ENCODE assay signal across 1 cellular context in the genomic region with DNA sequence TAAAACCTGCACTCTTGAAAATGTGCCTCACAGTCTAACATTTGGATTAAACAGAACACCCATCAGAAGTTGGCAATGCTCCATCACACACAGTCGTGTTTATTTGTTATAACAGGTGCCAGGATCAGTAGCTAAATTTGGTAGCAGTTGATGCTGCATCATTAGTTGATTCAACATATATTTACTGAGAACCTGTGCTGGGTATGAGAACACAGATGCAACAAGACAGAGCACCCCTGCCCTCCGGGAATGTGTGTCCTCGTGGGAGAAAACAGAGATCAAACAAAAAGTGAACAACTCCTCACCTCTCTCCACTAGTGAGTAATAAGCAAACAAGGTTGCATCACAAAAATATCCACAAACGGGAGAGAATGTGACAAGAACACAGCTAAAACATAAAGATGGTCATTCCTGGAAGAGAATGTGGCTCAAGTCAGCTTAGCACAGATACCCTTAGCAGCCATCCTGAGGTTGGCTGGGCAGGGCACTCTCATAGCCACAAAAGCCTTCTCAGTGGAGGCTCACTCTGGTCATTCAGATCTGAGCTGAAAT.
TF ChIP-seq lines count a peak whose summit lies in the region.

No MANE protein-coding gene starts in this region.

TF ChIP-seq in HEK293, 187 proteins besides CTCF, POLR2A, EP300 and RAD21 (continued from another document and continues in another):
- TF ChIP-seq ZNF280D (tag by site-specific recombination; IDR thresholded peaks at IDR 0.05) (no peak), ATF2 (tag by site-specific recombination; IDR thresholded peaks at IDR 0.05; ENCODE audit: low read depth) (no peak), ZNF701 (tag by site-specific recombination; IDR thresholded peaks at IDR 0.05) (no peak), ZSCAN18 (tag by site-specific recombination; IDR thresholded peaks at IDR 0.05) (no peak), KLF7 (tag by site-specific recombination; IDR thresholded peaks at IDR 0.05; ENCODE audit: borderline replicate concordance) (no peak), ZNF132 (tag by site-specific recombination; IDR thresholded peaks at IDR 0.05; ENCODE audit: borderline replicate concordance) (no peak), ZNF596 (tag by site-specific recombination; IDR thresholded peaks at IDR 0.05) (0 out of 2 replicates have a peak, but pooled peaks have one; percentile 44), ZNF518A (tag by site-specific recombination; conservative IDR thresholded peaks at IDR 0.05; ENCODE audit: low read depth) (no peak), ZNF791 (tag by site-specific recombination; IDR thresholded peaks at IDR 0.05) (no peak), ZNF24 (tag by site-specific recombination; IDR thresholded peaks at IDR 0.05) (no peak), SETDB1 (IDR thresholded peaks at IDR 0.05; ENCODE audit: insufficient read length, low read length) (no peak), SCRT1 (tag by site-specific recombination; IDR thresholded peaks at IDR 0.05; ENCODE audit: borderline replicate concordance) (0 out of 2 replicates have a peak, but pooled peaks have one; percentile 49), SCRT2 (tag by site-specific recombination; IDR thresholded peaks at IDR 0.05) (peak; percentile 94), SP7 (tag by site-specific recombination; IDR thresholded peaks at IDR 0.05) (no peak), ZNF133 (tag by site-specific recombination; IDR thresholded peaks at IDR 0.05) (no peak), ZNF302 (tag by site-specific recombination; IDR thresholded peaks at IDR 0.05; ENCODE audit: low read depth) (no peak), ZFP37 (tag by site-specific recombination; IDR thresholded peaks at IDR 0.05) (0 out of 2 replicates have a peak, but pooled peaks have one; percentile 12), GLI4 (tag by site-specific recombination; IDR thresholded peaks at IDR 0.05) (no peak), REPIN1 (tag by site-specific recombination; IDR thresholded peaks at IDR 0.05; ENCODE audit: low read depth) (no peak), KLF10 (tag by site-specific recombination; IDR thresholded peaks at IDR 0.05) (no peak), ZNF37A (tag by site-specific recombination; IDR thresholded peaks at IDR 0.05) (no peak), ZNF544 (tag by site-specific recombination; IDR thresholded peaks at IDR 0.05) (no peak), ZBTB10 (tag by site-specific recombination; IDR thresholded peaks at IDR 0.05) (no peak), ZNF645 (tag by site-specific recombination; IDR thresholded peaks at IDR 0.05) (no peak), BCL11B (tag by site-specific recombination; IDR thresholded peaks at IDR 0.05; ENCODE audit: low read depth) (no peak), ZNF580 (tag by site-specific recombination; IDR thresholded peaks at IDR 0.05) (0 out of 2 replicates have a peak, but pooled peaks have one; percentile 40), ZNF549 (tag by site-specific recombination; IDR thresholded peaks at IDR 0.05) (no peak), ZNF366 (tag by site-specific recombination; conservative IDR thresholded peaks at IDR 0.05) (peak; percentile 50; the same call in 1 of the 2 replicates), HOXC10 (CRISPR knock-in tag; IDR thresholded peaks at IDR 0.05) (no peak), ZBTB26 (tag by site-specific recombination; optimal IDR thresholded peaks at IDR 0.05) (no peak), ZNF558 (tag by site-specific recombination; IDR thresholded peaks at IDR 0.05) (peak; percentile 91), ZNF239 (tag by site-specific recombination; IDR thresholded peaks at IDR 0.05) (no peak), ZNF776 (tag by site-specific recombination; IDR thresholded peaks at IDR 0.05; ENCODE audit: borderline replicate concordance) (no peak), ZNF768 (tag by site-specific recombination; IDR thresholded peaks at IDR 0.05) (0 out of 2 replicates have a peak, but pooled peaks have one; percentile 0), ZNF747 (tag by site-specific recombination; IDR thresholded peaks at IDR 0.05) (no peak), ZNF146 (tag by site-specific recombination; IDR thresholded peaks at IDR 0.05) (no peak), ZNF76 (tag by site-specific recombination; IDR thresholded peaks at IDR 0.05; ENCODE audit: borderline replicate concordance, low read depth) (no peak)
- TF ChIP-seq, protein P1, sequence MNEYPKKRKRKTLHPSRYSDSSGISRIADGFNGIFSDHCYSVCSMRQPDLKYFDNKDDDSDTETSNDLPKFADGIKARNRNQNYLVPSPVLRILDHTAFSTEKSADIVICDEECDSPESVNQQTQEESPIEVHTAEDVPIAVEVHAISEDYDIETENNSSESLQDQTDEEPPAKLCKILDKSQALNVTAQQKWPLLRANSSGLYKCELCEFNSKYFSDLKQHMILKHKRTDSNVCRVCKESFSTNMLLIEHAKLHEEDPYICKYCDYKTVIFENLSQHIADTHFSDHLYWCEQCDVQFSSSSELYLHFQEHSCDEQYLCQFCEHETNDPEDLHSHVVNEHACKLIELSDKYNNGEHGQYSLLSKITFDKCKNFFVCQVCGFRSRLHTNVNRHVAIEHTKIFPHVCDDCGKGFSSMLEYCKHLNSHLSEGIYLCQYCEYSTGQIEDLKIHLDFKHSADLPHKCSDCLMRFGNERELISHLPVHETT (tag by site-specific recombination; IDR thresholded peaks at IDR 0.05), result no peak
- TF ChIP-seq, protein P2, sequence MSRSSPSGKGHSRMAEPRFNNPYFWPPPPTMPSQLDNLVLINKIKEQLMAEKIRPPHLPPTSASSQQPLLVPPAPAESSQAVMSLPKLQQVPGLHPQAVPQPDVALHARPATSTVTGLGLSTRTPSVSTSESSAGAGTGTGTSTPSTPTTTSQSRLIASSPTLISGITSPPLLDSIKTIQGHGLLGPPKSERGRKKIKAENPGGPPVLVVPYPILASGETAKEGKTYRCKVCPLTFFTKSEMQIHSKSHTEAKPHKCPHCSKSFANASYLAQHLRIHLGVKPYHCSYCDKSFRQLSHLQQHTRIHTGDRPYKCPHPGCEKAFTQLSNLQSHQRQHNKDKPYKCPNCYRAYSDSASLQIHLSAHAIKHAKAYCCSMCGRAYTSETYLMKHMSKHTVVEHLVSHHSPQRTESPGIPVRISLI (tag by site-specific recombination; IDR thresholded peaks at IDR 0.05), result no peak
